Comparison of ENCODE assay signal across 15 cellular contexts in the genomic region with DNA sequence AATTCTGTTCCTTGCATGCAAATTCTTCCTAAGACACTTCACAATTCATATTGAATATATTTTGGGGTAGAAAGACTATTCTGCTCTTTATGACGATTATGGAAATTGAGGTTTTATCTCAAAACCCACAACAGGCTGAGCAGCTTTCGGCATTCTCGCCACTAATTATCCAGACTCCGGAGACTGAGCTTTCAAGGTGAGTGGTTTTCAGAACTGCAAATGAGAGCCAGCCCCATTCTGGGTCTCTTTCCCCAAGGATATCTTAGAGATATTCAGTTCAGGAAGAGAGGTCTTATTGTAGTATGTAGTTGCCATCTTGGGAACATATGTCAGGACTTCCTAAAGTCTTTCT. TPM values are rescaled to one million over a fixed set of nuclear protein-coding genes. Genes with fewer than 3 reads are reported as not detected.
A peak's percentile ranks its signal among the peaks of the same experiment; 100 is the strongest.
DNase-seq lines count a peak whose midpoint lies in the region; ATAC-seq, FAIRE-seq and TF ChIP-seq lines count a peak whose summit lies in the region.
"Had no signal": no experiment of that assay in that cellular context is flagged by ENCODE, and none has a peak within 500 bp of the region (broad histone marks: within the 10 kb centered on the region; RNA-seq: fewer than 3 reads in every experiment).

No MANE protein-coding gene starts in this region.

- no peak for ATAC-seq in IMR-90 (ENCODE audit: low read depth)
- no peak for ATAC-seq in body of pancreas
- ATAC-seq in HG02798 (IDR thresholded peaks at IDR 0.05; ENCODE audit: poor library complexity, unreplicated experiment): no peak
- ATAC-seq in stimulated activated naive CD8-positive, alpha-beta T cell treated with anti-CD3 and anti-CD28 coated beads, Interleukin-15, amount 100 ng/mL, for 72 hours: no peak

- dilution Hi-C loops in IMR-90 (cut with HindIII; ENCODE audit: low sequenced_read_pairs, unreplicated experiment): no loop called here

- peak overlapping the region; percentile 98 for H2BK20ac ChIP-seq in IMR-90 (ENCODE audit: low read depth, low read length)

- TF ChIP-seq CTCF in CD14-positive monocyte (IDR thresholded peaks at IDR 0.05) (no peak), IMR-90 (conservative IDR thresholded peaks at IDR 0.05; ENCODE audit: low read depth, low read length) (no peak), body of pancreas (IDR thresholded peaks at IDR 0.05) (no peak), neural progenitor cell (IDR thresholded peaks at IDR 0.05) (no peak)

- no peaks in the 10 kb centered on the region for H3K79me2 ChIP-seq in neural progenitor cell (ENCODE audit: low read depth)

- H3K9me3 ChIP-seq in IMR-90 (ENCODE audit: control insufficient read depth, insufficient read depth, low read length): no peaks in the 10 kb centered on the region
- no peaks in the 10 kb centered on the region for H3K9me3 ChIP-seq in body of pancreas
- H3K9me3 ChIP-seq in neuron (ENCODE audit: low read length): no peaks in the 10 kb centered on the region
- H3K9me3 ChIP-seq in neural progenitor cell (ENCODE audit: low read depth): no peaks in the 10 kb centered on the region
- H3K9me3 ChIP-seq: BE2C, prostate gland had no signal

- peak overlapping the region; percentile 10 for H2AK9ac ChIP-seq in IMR-90 (replicated peaks; ENCODE audit: low read depth, low read length, poor library complexity)

- H3K4me3 ChIP-seq in IMR-90 (ENCODE audit: insufficient read depth, low read depth, low read length) (no peak overlapping the region), body of pancreas (no peak overlapping the region), neuron (ENCODE audit: low read length) (no peak overlapping the region), neural progenitor cell (no peak overlapping the region)
- H3K4me3 ChIP-seq: prostate gland had no signal

- H4K20me1 ChIP-seq in IMR-90 (ENCODE audit: insufficient read depth, low read length): no peaks in the 10 kb centered on the region
- H4K20me1 ChIP-seq in neural progenitor cell (ENCODE audit: low read depth): no peaks in the 10 kb centered on the region

- intact Hi-C loops in CD14-positive monocyte (cut with micrococcal nuclease): loop anchor here in 1 of 2 donors (1.0 to 10.0 kb wide), 2 partner anchors 8 to 101 kb away; no protein-coding TSS in a partner anchor
- intact Hi-C loops in IMR-90 (cut with micrococcal nuclease): loop anchor here (1.0 kb wide), 1 partner anchor 17 kb away; no protein-coding TSS in a partner anchor
- intact Hi-C loops in body of pancreas (cut with DNase I): no loop called here

- H4K8ac ChIP-seq in IMR-90 (ENCODE audit: low read depth in 2 of 2, low read length in 2 of 2): peak overlapping the region; percentile 41 to 84

- POLR2A ChIA-PET in IMR-90 (lab: Charles Lee; ENCODE audit: unreplicated experiment): interaction anchor here (0.6 to 0.9 kb wide), 2 partner anchors 21 to 26 kb away, joined by 5 read pairs; a partner anchor contains a TSS

- peaks cover 17% of the 10 kb centered on the region for H3F3A ChIP-seq in neural progenitor cell (ENCODE audit: low read depth)

- no peak for TF ChIP-seq POLR2A in IMR-90 (IDR thresholded peaks at IDR 0.05; ENCODE audit: low read depth, low read length)
- TF ChIP-seq POLR2A in body of pancreas (IDR thresholded peaks at IDR 0.05): no peak

- no peak overlapping the region for H2AFZ ChIP-seq in IMR-90 (replicated peaks; ENCODE audit: low read length, poor library complexity)
- peak overlapping the region; percentile 49 for H2AFZ ChIP-seq in neuron (ENCODE audit: low read depth, low read length)
- no peak overlapping the region for H2AFZ ChIP-seq in neural progenitor cell (replicated peaks)

- H3K4ac ChIP-seq in IMR-90 (ENCODE audit: low read depth, low read length): peak overlapping the region; percentile 91

- peak overlapping the region; percentile 90; the same call in 2 of the 3 replicates for H2BK15ac ChIP-seq in IMR-90 (ENCODE audit: low read depth, low read length)

- H3K27ac ChIP-seq in IMR-90 (ENCODE audit: insufficient read depth, low read length): peak overlapping the region; percentile 95
- peak overlapping the region; percentile 5 to 60 (median 18) for H3K27ac ChIP-seq in body of pancreas
- H3K27ac ChIP-seq in neural progenitor cell: no peak overlapping the region
- H3K27ac ChIP-seq: prostate gland had no signal

- H3K23ac ChIP-seq in IMR-90 (ENCODE audit: low read depth, low read length): peak overlapping the region; percentile 85

- no peaks in the 10 kb centered on the region for H3K27me3 ChIP-seq in IMR-90 (ENCODE audit: control insufficient read depth, insufficient read depth, low read length)
- no peaks in the 10 kb centered on the region for H3K27me3 ChIP-seq in body of pancreas
- H3K27me3 ChIP-seq in neuron (ENCODE audit: insufficient read depth, low read length): no peaks in the 10 kb centered on the region
- H3K27me3 ChIP-seq in neural progenitor cell: no peaks in the 10 kb centered on the region
- H3K27me3 ChIP-seq: BE2C had no signal

- peak overlapping the region; percentile 81; the same call in 1 of the 2 replicates for H3K56ac ChIP-seq in IMR-90 (ENCODE audit: extremely low read depth, insufficient read depth, low read length)

- peak overlapping the region; percentile 78 for H2AK5ac ChIP-seq in IMR-90 (ENCODE audit: low read depth, low read length)

- H3K4me3 Mint-ChIP-seq in CD14-positive monocyte (no peak overlapping the region), neural progenitor cell (no peak overlapping the region)
- H3K4me3 Mint-ChIP-seq in stimulated activated naive CD8-positive, alpha-beta T cell treated with anti-CD3 and anti-CD28 coated beads, Interleukin-15, amount 100 ng/mL, for 72 hours: peak overlapping the region in 1 of 2 donors; percentile 22
- H3K4me3 Mint-ChIP-seq: activated CD4-positive, alpha-beta memory T cell treated with anti-CD3 and anti-CD28 coated beads for 36 hours had no signal

- peaks cover 8% of the 10 kb centered on the region; the same call in 1 of the 2 replicates for H3K9me1 ChIP-seq in IMR-90 (ENCODE audit: insufficient read depth, low read length)

- no CpG with 5 or more reads among the region's 4 CpGs for WGBS in IMR-90 (ENCODE audit: extremely low coverage in 2 of 2, insufficient read length in 1 of 2), 2 experiments
- 64 to 69% methylated on average over 4 of the region's 4 CpGs for WGBS in body of pancreas, 2 donors

- BruUV-seq in IMR-90 (replicated peaks; lab: Mats Ljungman, UMichigan): no TSS peak

- peak overlapping the region; percentile 94 for H3K18ac ChIP-seq in IMR-90 (ENCODE audit: low read depth, low read length)

- no peaks in the 10 kb centered on the region for H3K9me3 Mint-ChIP-seq in CD14-positive monocyte
- H3K9me3 Mint-ChIP-seq in neural progenitor cell: no peaks in the 10 kb centered on the region
- no peaks in the 10 kb centered on the region for H3K9me3 Mint-ChIP-seq in stimulated activated naive CD8-positive, alpha-beta T cell treated with anti-CD3 and anti-CD28 coated beads, Interleukin-15, amount 100 ng/mL, for 72 hours
- H3K9me3 Mint-ChIP-seq: activated CD4-positive, alpha-beta memory T cell treated with anti-CD3 and anti-CD28 coated beads for 36 hours; activated T-helper 2 cell treated with anti-CD3 and anti-CD28 coated beads, Interferon-gamma antibody, Interleukin-2, Interleukin-4, amounts not matched to agents 10 μg/mL and 5 μg/mL and 100 μg/mL, durations not matched to agents 14 hours and 24 hours and 36 hours had no signal

- no peak for FAIRE-seq in GM19239 (lab: Jason Lieb, UNC)

- peaks cover 22% of the 10 kb centered on the region for H3K4me1 ChIP-seq in IMR-90 (ENCODE audit: control insufficient read depth, insufficient read depth, low read length)
- peaks cover 12% of the 10 kb centered on the region for H3K4me1 ChIP-seq in body of pancreas
- peaks cover 17% of the 10 kb centered on the region for H3K4me1 ChIP-seq in neuron (ENCODE audit: insufficient read depth, low read length)
- peaks cover 15% of the 10 kb centered on the region for H3K4me1 ChIP-seq in neural progenitor cell
- H3K4me1 ChIP-seq: prostate gland had no signal

- H2BK5ac ChIP-seq in IMR-90 (ENCODE audit: low read depth, low read length, poor library complexity, severe bottlenecking): peak overlapping the region; percentile 90

- H4K91ac ChIP-seq in IMR-90 (ENCODE audit: insufficient read depth, low read depth, low read length): peak overlapping the region; percentile 93

- H3K9ac ChIP-seq in IMR-90 (ENCODE audit: low read depth, low read length) (peak overlapping the region; percentile 46; the same call in 1 of the 2 replicates), neural progenitor cell (no peak overlapping the region)

- H3K14ac ChIP-seq in IMR-90 (replicated peaks; ENCODE audit: low read depth, low read length): peak overlapping the region; percentile 82

- H3K27ac Mint-ChIP-seq in CD14-positive monocyte (peak overlapping the region in 4 of 7 donors; percentile 80 to 95 (median 91)), neural progenitor cell (no peak overlapping the region)
- no peak overlapping the region for H3K27ac Mint-ChIP-seq in stimulated activated naive CD8-positive, alpha-beta T cell treated with anti-CD3 and anti-CD28 coated beads, Interleukin-15, amount 100 ng/mL, for 72 hours
- H3K27ac Mint-ChIP-seq: activated CD4-positive, alpha-beta memory T cell treated with anti-CD3 and anti-CD28 coated beads for 36 hours; activated T-helper 2 cell treated with anti-CD3 and anti-CD28 coated beads, Interferon-gamma antibody, Interleukin-2, Interleukin-4, amounts not matched to agents 10 μg/mL and 5 μg/mL and 100 μg/mL, durations not matched to agents 14 hours and 24 hours and 36 hours had no signal

- H3K4me2 ChIP-seq in IMR-90 (ENCODE audit: low read depth, low read length) (peak overlapping the region; percentile 54; the same call in 1 of the 2 replicates), neural progenitor cell (no peak overlapping the region)

- peak overlapping the region; percentile 93 for H2BK120ac ChIP-seq in IMR-90 (ENCODE audit: low read depth, low read length)

- H3K79me1 ChIP-seq in IMR-90 (ENCODE audit: low read depth in 1 of 2, low read length in 2 of 2): peaks cover 0 to 3% of the 10 kb centered on the region in 2 experiments; a peak in 1 of 4 replicates

- no peak for TF ChIP-seq RAD21 in IMR-90 (IDR thresholded peaks at IDR 0.05; ENCODE audit: low read length)

- DNase-seq in CD14-positive monocyte (ENCODE audit: low spot score) (no peak), IMR-90 (no peak), body of pancreas (no peak), neural progenitor cell (ENCODE audit: low spot score) (no peak), GM19239 (ENCODE audit: insufficient read length, low spot score) (no peak)
- DNase-seq in stimulated activated naive CD8-positive, alpha-beta T cell treated with anti-CD3 and anti-CD28 coated beads, Interleukin-15, amount 100 ng/mL, for 72 hours: no peak
- DNase-seq: BE2C, DMS79, NCI-H2081 treated with DMSO at 0.1 percent for 48 hours, SIG-M5 had no signal

- H4K5ac ChIP-seq in IMR-90 (ENCODE audit: low read depth, low read length): peak overlapping the region; percentile 93

- CTCF ChIA-PET in IMR-90 (lab: Yijun Ruan, JAX): interaction anchor here (0.9 kb wide), 1 partner anchor 33 kb away, joined by 5 read pairs; no protein-coding TSS in a partner anchor

- in situ Hi-C loops in IMR-90 (cut with MboI; ENCODE audit: low sequenced_read_pairs): no loop called here

- H3K36me3 ChIP-seq in IMR-90 (ENCODE audit: control insufficient read depth, insufficient read depth, low read length) (no peaks in the 10 kb centered on the region), body of pancreas (replicated peaks in 1 of 2; ENCODE audit: insufficient read depth in 1 of 2, low read depth in 2 of 2) (no peaks in the 10 kb centered on the region), neuron (ENCODE audit: insufficient read depth, low read length) (no peaks in the 10 kb centered on the region), neural progenitor cell (no peaks in the 10 kb centered on the region)
- H3K36me3 ChIP-seq: BE2C, prostate gland had no signal

- H3K36me3 Mint-ChIP-seq in CD14-positive monocyte (peaks cover 0 to 5% of the 10 kb centered on the region in 2 donors), neural progenitor cell (no peaks in the 10 kb centered on the region)
- H3K36me3 Mint-ChIP-seq: activated CD4-positive, alpha-beta memory T cell treated with anti-CD3 and anti-CD28 coated beads for 36 hours had no signal

- peaks cover 0 to 7% (median 0%) of the 10 kb centered on the region in 3 donors for H3K27me3 Mint-ChIP-seq in CD14-positive monocyte (ENCODE audit: low read depth in 3 of 3)
- peaks cover 2% of the 10 kb centered on the region for H3K27me3 Mint-ChIP-seq in neural progenitor cell (ENCODE audit: insufficient read depth, low read depth)
- no peaks in the 10 kb centered on the region for H3K27me3 Mint-ChIP-seq in stimulated activated naive CD8-positive, alpha-beta T cell treated with anti-CD3 and anti-CD28 coated beads, Interleukin-15, amount 100 ng/mL, for 72 hours
- H3K27me3 Mint-ChIP-seq: activated CD4-positive, alpha-beta memory T cell treated with anti-CD3 and anti-CD28 coated beads for 36 hours had no signal

- H3K4me1 Mint-ChIP-seq in CD14-positive monocyte (peaks cover 45% of the 10 kb centered on the region), neural progenitor cell (peaks cover 25% of the 10 kb centered on the region)
- H3K4me1 Mint-ChIP-seq in stimulated activated naive CD8-positive, alpha-beta T cell treated with anti-CD3 and anti-CD28 coated beads, Interleukin-15, amount 100 ng/mL, for 72 hours: peaks cover 14% of the 10 kb centered on the region

RNA-seq across cellular contexts. Expression of a gene that starts 21.7 kb away (rescaled TPM):
- 100 to 1,000 TPM; 102 to 118 TPM for polyA plus RNA-seq in CD14-positive monocyte
- total RNA-seq in IMR-90 (2012; rRNA removed): 7.9 and 10.8 TPM in 2 replicates
- polyA plus RNA-seq in IMR-90 (2012; rRNA removed): 25.1 and 26.6 TPM in 2 replicates
- 28.5 and 28.7 TPM in 2 replicates for polyA plus RNA-seq in IMR-90 (2012; cell fraction: cytosol; rRNA removed)
- polyA plus RNA-seq in IMR-90 (2012; cell fraction: nucleus; rRNA removed; ENCODE audit: low replicate concordance): 18.3 and 20.4 TPM in 2 replicates
- total RNA-seq in body of pancreas: 10 to 100 TPM in 1 of 2 donors, 1 to 10 TPM in 1; 5.4 to 16.2 TPM
- 46.2 and 76.7 TPM in 2 replicates for total RNA-seq in neural progenitor cell (ENCODE audit: low replicate concordance)

Comparison
In these comparisons a context has a peak if more than half of its experiments do, and no peak if none do; other contexts are left out.
1. H3K27ac Mint-ChIP-seq: peak in CD14-positive monocyte (4 of 7); none in neural progenitor cell (single experiment) and stimulated activated naive CD8-positive, alpha-beta T cell treated with anti-CD3 and anti-CD28 coated beads, Interleukin-15, amount 100 ng/mL, for 72 hours (0 of 2).